In the genomic region with DNA sequence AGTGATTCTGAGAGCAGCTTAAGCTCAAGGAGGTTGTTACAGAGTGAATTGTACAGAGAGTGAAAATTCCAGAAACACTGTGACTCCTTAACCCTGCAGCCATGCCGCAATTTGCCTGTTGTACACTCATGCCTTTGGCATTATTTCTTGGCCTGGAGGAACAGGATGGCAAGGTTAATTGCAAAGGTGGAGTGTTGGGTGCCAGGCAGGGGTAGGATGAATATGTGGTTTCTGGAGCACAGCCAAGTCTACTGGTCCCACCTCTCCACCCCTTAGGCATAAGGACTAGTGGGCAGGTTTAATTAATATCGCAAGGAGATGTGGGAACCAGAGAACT, we compare ENCODE assay signal across 19 cellular contexts.
A peak's percentile ranks its signal among the peaks of the same experiment; 100 is the strongest.
DNase-seq lines count a peak whose midpoint lies in the region; ATAC-seq and TF ChIP-seq lines count a peak whose summit lies in the region.
"Had no signal": no experiment of that assay in that cellular context is flagged by ENCODE, and none has a peak within 500 bp of the region (broad histone marks: within the 10 kb centered on the region; RNA-seq: fewer than 3 reads in every experiment).

No MANE protein-coding gene starts in this region.

- H3K9me2 ChIP-seq in MM.1S (replicated peaks; ENCODE audit: insufficient read depth, low read length): no peaks in the 10 kb centered on the region

- H2AFZ ChIP-seq in MM.1S (ENCODE audit: low read length): no peak overlapping the region

- H3K9ac ChIP-seq in MM.1S (ENCODE audit: low read length): no peak overlapping the region

- H3K4me3 ChIP-seq in fibroblast of villous mesenchyme (ENCODE audit: low read depth, low read length) (no peak overlapping the region), skeletal muscle cell (ENCODE audit: low read depth, low read length) (no peak overlapping the region), MM.1S (ENCODE audit: low read length) (no peak overlapping the region)
- H3K4me3 ChIP-seq: thoracic aorta had no signal

- CTCF ChIA-PET in GM10248 (lab: Yijun Ruan, JAX): interaction anchor here (1.5 kb wide), 1 partner anchor 19 kb away, joined by 3 read pairs; no protein-coding TSS in a partner anchor

- H3K36me3 ChIP-seq in MM.1S (replicated peaks; ENCODE audit: insufficient read depth, low read length): no peaks in the 10 kb centered on the region
- H3K36me3 ChIP-seq: thoracic aorta had no signal

- TF ChIP-seq CTCF in fibroblast of villous mesenchyme (IDR thresholded peaks at IDR 0.05; ENCODE audit: insufficient read depth, low read depth, low read length) (no peak), GM10248 (IDR thresholded peaks at IDR 0.05; ENCODE audit: control extremely low read depth, extremely low read depth, low read depth, missing control alignments) (no peak), MM.1S (IDR thresholded peaks at IDR 0.05; ENCODE audit: low read length) (no peak)

- no peak overlapping the region for H3K4me2 ChIP-seq in MM.1S (ENCODE audit: low read depth, low read length)

- no peaks in the 10 kb centered on the region for H3K27me3 ChIP-seq in MM.1S (replicated peaks; ENCODE audit: insufficient read depth, low read length)

- DNase-seq in HS-5 (ENCODE audit: low read depth): peak; percentile 33
- peak; percentile 63 for DNase-seq in NCI-H226
- DNase-seq in fibroblast of villous mesenchyme (ENCODE audit: low read depth): peak; percentile 12
- peak; percentile 11 for DNase-seq in skeletal muscle cell (ENCODE audit: low read depth)
- no peak for DNase-seq in GM10248 (ENCODE audit: extremely low spot score)
- no peak for DNase-seq in MM.1S
- DNase-seq: activated CD4-positive, alpha-beta T cell treated with anti-CD3 and anti-CD28 coated beads, Interleukin-2, amount 10 ng/mL, durations not matched to agents 24 days and 14 days; activated naive CD8-positive, alpha-beta T cell treated with anti-CD3 and anti-CD28 coated beads, Interleukin-2, amount 10 ng/mL, durations not matched to agents 7 days and 5 days; activated T-cell treated with anti-CD3 and anti-CD28 coated beads, Interleukin-2, amount 50 U/mL, for 1 hour; head of caudate nucleus; left ventricle myocardium superior; naive thymus-derived CD8-positive, alpha-beta T cell; retina; SIG-M5; stimulated activated CD4-positive, alpha-beta T cell treated with anti-CD3 and anti-CD28 coated beads, Interleukin-2, amount 100 ng/mL, for 24 hours; stimulated activated CD8-positive, alpha-beta memory T cell treated with anti-CD3 and anti-CD28 coated beads, Interleukin-4, amount 100 ng/mL, for 48 hours; T-helper 9 cell had no signal

- no peak overlapping the region for H3K27ac ChIP-seq in MM.1S (ENCODE audit: low read length)
- H3K27ac ChIP-seq: thoracic aorta had no signal

- no peaks in the 10 kb centered on the region for H3K9me3 ChIP-seq in MM.1S (replicated peaks; ENCODE audit: insufficient read depth, low read length)
- H3K9me3 ChIP-seq: thoracic aorta had no signal

- H3F3A ChIP-seq in MM.1S (ENCODE audit: insufficient read depth, low read length): no peaks in the 10 kb centered on the region

- POLR2A ChIA-PET in GM10248 (lab: Yijun Ruan, JAX): no interaction called here

- H3K4me1 ChIP-seq in MM.1S (ENCODE audit: low read length): no peaks in the 10 kb centered on the region

- ATAC-seq in HG03521 (IDR thresholded peaks at IDR 0.05; ENCODE audit: unreplicated experiment): no peak
- ATAC-seq: left ventricle myocardium superior; naive thymus-derived CD8-positive, alpha-beta T cell had no signal

- no peaks in the 10 kb centered on the region for H4K20me1 ChIP-seq in MM.1S (ENCODE audit: insufficient read depth, low read length)

- H3K79me2 ChIP-seq in MM.1S (ENCODE audit: low read length): no peaks in the 10 kb centered on the region

Comparison
In these comparisons a context has a peak if more than half of its experiments do, and no peak if none do; other contexts are left out.
1. DNase-seq: peak in HS-5 (single experiment), NCI-H226 (single experiment), fibroblast of villous mesenchyme (single experiment) and skeletal muscle cell (single experiment); none in GM10248 (single experiment) and MM.1S (single experiment).